ENCODE assay signal across 13 cellular contexts in genomic region chr1:230858918-230859819, GRCh38. TPM values are rescaled to one million over a fixed set of nuclear protein-coding genes. Genes with fewer than 3 reads are reported as not detected.
DNase-seq lines count a peak whose midpoint lies in the region; ATAC-seq, FAIRE-seq and TF ChIP-seq lines count a peak whose summit lies in the region.
"Had no signal": no experiment of that assay in that cellular context is flagged by ENCODE, and none has a peak within 500 bp of the region (broad histone marks: within the 10 kb centered on the region; RNA-seq: fewer than 3 reads in every experiment).

No MANE protein-coding gene starts in this region.

- no peak overlapping the region for H3K4ac ChIP-seq in H1 (replicated peaks; ENCODE audit: insufficient read length, low read depth, low read length)

- TF ChIP-seq POLR2A in H1 (IDR thresholded peaks at IDR 0.05; ENCODE audit: control extremely low read depth in 1 of 2, low read depth in 2 of 2, low read length in 2 of 2) = no peak
- no peak for TF ChIP-seq POLR2A in tibial nerve (IDR thresholded peaks at IDR 0.05)

- H4K20me1 ChIP-seq in H1 (replicated peaks in 1 of 2; ENCODE audit: control insufficient read depth in 1 of 2, insufficient read depth in 2 of 2, low read length in 2 of 2) = peaks cover 2 to 9% of the 10 kb centered on the region in 2 experiments

- no peak for TF ChIP-seq RAD21 in H1 (IDR thresholded peaks at IDR 0.05 in 1 of 2, conservative IDR thresholded peaks at IDR 0.05 in 1 of 2; ENCODE audit: low read depth in 2 of 2, low read length in 2 of 2)

- H3K56ac ChIP-seq in H1 (replicated peaks; ENCODE audit: insufficient read length, low read depth, low read length) = no peak overlapping the region

- H4K91ac ChIP-seq in H1 (replicated peaks; ENCODE audit: insufficient read length, low read length) = no peak overlapping the region

- H4K8ac ChIP-seq in H1 (ENCODE audit: extremely low read depth, insufficient read depth, low read length) = no peak overlapping the region

- TF ChIP-seq EP300 in H1 (IDR thresholded peaks at IDR 0.05; ENCODE audit: borderline replicate concordance in 1 of 2, low read depth in 2 of 2, low read length in 2 of 2) (no peak), tibial nerve (IDR thresholded peaks at IDR 0.05) (peak in 1 of 2 donors; percentile 93)

- peaks cover 4% of the 10 kb centered on the region; the same call in 1 of the 2 replicates for H3K79me1 ChIP-seq in H1 (ENCODE audit: low read depth, low read length)

- H3K79me2 ChIP-seq in H1 (ENCODE audit: control insufficient read depth in 1 of 2, insufficient read depth in 2 of 2, low read length in 2 of 2) = peaks cover 3 to 68% of the 10 kb centered on the region in 2 experiments; a peak in 3 of 4 replicates

- H3K4me3 ChIP-seq in H1 (ENCODE audit: extremely low read depth in 1 of 4, insufficient read depth in 2 of 4, low read depth in 3 of 4, low read length in 4 of 4) = no peak overlapping the region
- H3K4me3 ChIP-seq in tibial nerve = no peak overlapping the region
- H3K4me3 ChIP-seq: skin epidermis had no signal

- H3K4me1 ChIP-seq in H1 (replicated peaks in 1 of 4; ENCODE audit: control insufficient read depth in 3 of 4, insufficient read depth in 4 of 4, low read length in 3 of 4) (peaks cover 2 to 13% (median 10%) of the 10 kb centered on the region in 4 experiments; a peak in 6 of 7 replicates), tibial nerve (peaks cover 3 to 98% (median 53%) of the 10 kb centered on the region in 4 donors)

- no peak overlapping the region for H2BK5ac ChIP-seq in H1 (ENCODE audit: low read depth, low read length)

- DNase-seq in NCI-H526 (lab: John Stamatoyannopoulos, UW) (peak; percentile 81 to 87), H1 (ENCODE audit: low read depth in 1 of 2, low spot score in 2 of 2) (no peak), medulla oblongata (ENCODE audit: extremely low spot score) (peak; percentile 96), tibial nerve (ENCODE audit: low spot score in 2 of 2) (peak; percentile 35 to 37), glomerular visceral epithelial cell (ENCODE audit: extremely low spot score) (no peak), COLO668 (lab: John Stamatoyannopoulos, UW; ENCODE audit: unreplicated experiment) (no peak)
- no peak for DNase-seq in stimulated activated CD4-positive, alpha-beta T cell treated with anti-CD3 and anti-CD28 coated beads, Interleukin-4, amount 100 ng/mL, for 1 hour
- DNase-seq: activated CD8-positive, alpha-beta memory T cell treated with anti-CD3 and anti-CD28 coated beads, Interleukin-2, amount 10 ng/mL, durations not matched to agents 7 days and 5 days; immature natural killer cell; NCI-H510A had no signal

- CTCF ChIA-PET in H1 (lab: Charles Lee; ENCODE audit: partially characterized antibody) = interaction anchor here (0.7 to 1.5 kb wide), 4 partner anchors 22 to 233 kb away, joined by 3 to 6 read pairs (median 4); no protein-coding TSS in a partner anchor

- H3K27ac ChIP-seq in H1 (ENCODE audit: low read depth, low read length) = no peak overlapping the region
- H3K27ac ChIP-seq in tibial nerve = peak overlapping the region; percentile 11 to 95 (median 75)

- H3K23me2 ChIP-seq in H1 (ENCODE audit: low read depth, low read length) = no peaks in the 10 kb centered on the region

- TF ChIP-seq CTCF in H1 (IDR thresholded peaks at IDR 0.05; ENCODE audit: control extremely low read depth in 1 of 3, insufficient read depth in 1 of 3, low read depth in 1 of 3, low read length in 3 of 3) (no peak), tibial nerve (IDR thresholded peaks at IDR 0.05) (peak in 1 of 5 experiments; percentile 15)

- no peak overlapping the region for H3K14ac ChIP-seq in H1 (ENCODE audit: insufficient read length)

- H3K18ac ChIP-seq in H1 (ENCODE audit: extremely low read depth, low read length) = no peak overlapping the region

- no peak for FAIRE-seq in H1 (lab: Jason Lieb, UNC)
- FAIRE-seq: colon had no signal

- whole genome bisulfite sequencing in H1 (ENCODE audit: extremely low coverage in 1 of 2, insufficient coverage in 1 of 2, insufficient read length in 1 of 2, insufficient replicate concordance in 2 of 2, low coverage in 1 of 2, low lambda C conversion rate in 2 of 2, missing lambda C conversion rate in 1 of 2), 2 experiments = 91% methylated on average over 12 of the region's 12 CpGs; no CpG with 5 or more reads in 1 of the 2 experiments
- WGBS in tibial nerve, 2 donors = 27 to 35% methylated on average over 12 of the region's 12 CpGs

- no peak overlapping the region for H3K23ac ChIP-seq in H1 (ENCODE audit: insufficient read length)

- H3K9me3 ChIP-seq in H1 (ENCODE audit: insufficient read depth in 2 of 2, low read depth in 1 of 2, low read length in 1 of 2) (no peaks in the 10 kb centered on the region), tibial nerve (no peaks in the 10 kb centered on the region)

- no peak overlapping the region for H2BK12ac ChIP-seq in H1 (ENCODE audit: low read depth, low read length)

- POLR2A ChIA-PET in H1 (lab: Charles Lee; ENCODE audit: partially characterized antibody) = interaction anchor here (1.7 to 2.1 kb wide), 2 partner anchors 8 to 10 kb away, joined by 7 to 10 read pairs; partner anchors contain the start of gene C1orf198

- no peak overlapping the region for H3K9ac ChIP-seq in H1 (replicated peaks in 1 of 4; ENCODE audit: extremely low read depth in 1 of 4, low read depth in 3 of 4, low read length in 3 of 4)

- no peak overlapping the region for H3K4me2 ChIP-seq in H1 (ENCODE audit: insufficient read depth in 1 of 2, low read depth in 2 of 2, low read length in 2 of 2)

- H2AFZ ChIP-seq in H1 (ENCODE audit: low read length) = no peak overlapping the region

- H4K5ac ChIP-seq in H1 (ENCODE audit: insufficient read length, low read depth, low read length) = no peak overlapping the region

- no peak overlapping the region for H2AK5ac ChIP-seq in H1 (ENCODE audit: low read depth, low read length)

- H3K27me3 ChIP-seq in H1 (replicated peaks in 1 of 4; ENCODE audit: control insufficient read depth in 3 of 4, extremely low read depth in 1 of 4, insufficient read depth in 3 of 4, low read length in 3 of 4) (no peaks in the 10 kb centered on the region), tibial nerve (no peaks in the 10 kb centered on the region)

- H2BK120ac ChIP-seq in H1 (replicated peaks; ENCODE audit: low read depth, low read length) = no peak overlapping the region

- H3K36me3 ChIP-seq in H1 (ENCODE audit: control insufficient read depth in 2 of 4, insufficient read depth in 4 of 4, low read length in 3 of 4) (peaks cover 0 to 6% (median 4%) of the 10 kb centered on the region in 4 experiments; a peak in 3 of 8 replicates), tibial nerve (peaks cover 0 to 10% (median 0%) of the 10 kb centered on the region in 3 donors)

- no peak overlapping the region for H2BK15ac ChIP-seq in H1 (ENCODE audit: low read length)

- no peak for ATAC-seq in HG02571 (IDR thresholded peaks at IDR 0.05; ENCODE audit: unreplicated experiment)
- ATAC-seq: activated CD8-positive, alpha-beta memory T cell treated with anti-CD3 and anti-CD28 coated beads, Interleukin-2, amount 10 ng/mL, durations not matched to agents 7 days and 5 days had no signal

- H2BK20ac ChIP-seq in H1 (ENCODE audit: low read length) = no peak overlapping the region

TF ChIP-seq in H1, 55 proteins besides CTCF, POLR2A, EP300 and RAD21:
- TF ChIP-seq E2F6 (IDR thresholded peaks at IDR 0.05) = 0 out of 2 replicates have a peak, but pooled peaks have one; percentile 21
- TF ChIP-seq HDAC6 (IDR thresholded peaks at IDR 0.05; ENCODE audit: low read depth, low read length) = no peak
TF ChIP-seq in H1: peak in this region for 1.

RNA-seq across cellular contexts. Expression of gene C1orf198, which starts 9.2 kb away (rescaled TPM):
- total RNA-seq in H1 (2021; fragmentation: NEBNext Ultra II Directional; extraction: Animal tissue kit (Norgen Biotek cat#: 25700)) = 45.0 and 45.3 TPM in 2 replicates
- polyA plus RNA-seq in H1 (2011; rRNA removed) = 29.4 and 30.6 TPM in 2 replicates
- polyA plus RNA-seq in H1 (2011; cell fraction: cytosol; rRNA removed) = 32.2 TPM
- polyA plus RNA-seq in H1 (2011; cell fraction: nucleus; rRNA removed) = 23.1 TPM
- 24.6 to 27.9 TPM (median 26.5 TPM) in 4 replicates for polyA plus RNA-seq in H1 (2012, experiment 1 of 2)
- 29.4 TPM for polyA plus RNA-seq in H1 (2012, experiment 2 of 2)
- 20.2 TPM for polyA plus RNA-seq in H1 (2013, experiment 1 of 2)
- polyA plus RNA-seq in H1 (2013, experiment 2 of 2) = 20.4 TPM
- polyA minus RNA-seq in H1 (2011; rRNA and poly(A)+ RNA removed) = 34.2 and 34.3 TPM in 2 replicates
- 33.5 TPM for polyA minus RNA-seq in H1 (2011; cell fraction: cytosol; rRNA and poly(A)+ RNA removed)
- polyA minus RNA-seq in H1 (2011; cell fraction: nucleus; rRNA and poly(A)+ RNA removed) = 18.6 TPM
- 100 to 1,000 TPM in 3 of 4 donors, 10 to 100 TPM in 1; 91.9 to 162 (median 113) TPM for total RNA-seq in tibial nerve

Comparison
In these comparisons a context has a peak if more than half of its experiments do, and no peak if none do; other contexts are left out.
1. DNase-seq: peak in NCI-H526 (2 of 2), medulla oblongata (single experiment) and tibial nerve (2 of 2); none in H1 (0 of 2), glomerular visceral epithelial cell (single experiment), COLO668 (single experiment) and stimulated activated CD4-positive, alpha-beta T cell treated with anti-CD3 and anti-CD28 coated beads, Interleukin-4, amount 100 ng/mL, for 1 hour (single experiment).